7 cellular contexts compared by ENCODE assay signal in the genomic region with DNA sequence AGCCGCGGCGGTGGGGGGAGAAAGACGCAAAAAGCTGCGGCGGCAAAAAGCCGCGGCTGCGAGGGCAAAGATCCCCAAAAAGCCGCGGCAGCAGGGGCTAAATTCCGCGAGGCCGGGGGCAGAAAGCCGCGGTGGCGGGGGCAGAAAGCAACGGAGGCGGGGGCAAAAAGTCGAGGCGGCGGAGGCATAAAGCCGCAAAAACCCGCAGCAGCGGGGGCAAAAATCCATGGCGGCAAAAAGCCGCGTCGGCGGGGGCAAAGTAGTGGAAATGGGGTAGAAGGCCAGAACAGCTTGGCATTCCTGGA.
A peak's percentile ranks its signal among the peaks of the same experiment; 100 is the strongest.
DNase-seq lines count a peak whose midpoint lies in the region; TF ChIP-seq lines count a peak whose summit lies in the region.
"Not testable (repeated sequence)": the region's sequence is repeated elsewhere in the genome, so short reads cannot be mapped to it uniquely, and the experiment has no call there.

No MANE protein-coding gene starts in this region.

- not testable (repeated sequence) for TF ChIP-seq CTCF in AG10803 (conservative IDR thresholded peaks at IDR 0.05; ENCODE audit: low read length); HFFc6 (IDR thresholded peaks at IDR 0.05); astrocyte of the cerebellum (IDR thresholded peaks at IDR 0.05; ENCODE audit: low read depth, low read length, missing control alignments); glutamatergic neuron (IDR thresholded peaks at IDR 0.05; ENCODE audit: partially characterized antibody, unreplicated experiment)

- H3K4me3 Mint-ChIP-seq in HFFc6: peak overlapping the region; percentile 61
- H3K4me3 Mint-ChIP-seq in glutamatergic neuron (ENCODE audit: unreplicated experiment): not testable (repeated sequence)

- not testable (repeated sequence) for DNase-seq in AG10803 (ENCODE audit: low read depth); HFFc6; astrocyte of the cerebellum (ENCODE audit: low read depth); skeletal muscle cell (ENCODE audit: low read depth)
- DNase-seq in glutamatergic neuron (peak; percentile 0), kidney tubule cell (ENCODE audit: low spot score) (peak; percentile 0), mesenteric fat pad (ENCODE audit: low spot score) (peak; percentile 75)

- not testable (repeated sequence) for H3K27me3 Mint-ChIP-seq in HFFc6 (ENCODE audit: insufficient read depth); glutamatergic neuron (ENCODE audit: unreplicated experiment)

- not testable (repeated sequence) for H3K4me1 Mint-ChIP-seq in HFFc6 (ENCODE audit: low read depth); glutamatergic neuron (ENCODE audit: low read depth, unreplicated experiment)

- not testable (repeated sequence) for H3K27ac Mint-ChIP-seq in HFFc6; glutamatergic neuron (ENCODE audit: unreplicated experiment)

- H3K4me3 ChIP-seq in AG10803 (ENCODE audit: low read length): peak overlapping the region; percentile 20; the same call in 1 of the 2 replicates
- peak overlapping the region; percentile 20 for H3K4me3 ChIP-seq in astrocyte of the cerebellum (ENCODE audit: low read depth, low read length)
- peak overlapping the region; percentile 35 for H3K4me3 ChIP-seq in skeletal muscle cell (ENCODE audit: low read depth, low read length)

- H3K36me3 Mint-ChIP-seq in HFFc6 (ENCODE audit: low read depth); glutamatergic neuron (ENCODE audit: unreplicated experiment): not testable (repeated sequence)

- in situ Hi-C loops in astrocyte of the cerebellum (cut with HindIII; ENCODE audit: low sequenced_read_pairs): not testable (repeated sequence)

- H3K9me3 Mint-ChIP-seq in HFFc6; glutamatergic neuron (ENCODE audit: unreplicated experiment): not testable (repeated sequence)
